ENCODE assay signal across 7 cellular contexts in the genomic region with DNA sequence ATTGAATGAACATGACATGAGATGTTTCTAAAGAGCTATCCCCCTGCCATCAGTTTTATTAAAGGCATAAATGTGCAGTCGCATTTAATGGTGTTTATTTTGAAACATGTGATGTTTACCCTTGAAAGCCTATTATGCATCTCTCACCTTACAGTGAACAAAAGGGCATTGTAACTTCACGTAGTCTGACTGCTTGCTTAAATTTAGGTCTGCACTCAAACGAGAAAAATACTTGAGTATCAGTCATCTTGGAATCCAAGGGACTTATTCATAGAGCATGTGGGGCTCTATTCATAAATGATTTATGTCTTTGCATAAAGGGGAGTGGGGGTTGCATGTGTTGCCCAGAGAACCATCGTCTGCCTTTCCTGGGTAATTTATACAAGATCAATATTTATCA.
"Had no signal": no experiment of that assay in that cellular context is flagged by ENCODE, and none has a peak within 500 bp of the region (broad histone marks: within the 10 kb centered on the region; RNA-seq: fewer than 3 reads in every experiment).

No MANE protein-coding gene starts in this region.

- H3K9me3 ChIP-seq: gastrocnemius medialis, ovary had no signal

- H3K27ac ChIP-seq: gastrocnemius medialis, ovary had no signal

- ATAC-seq: activated CD8-positive, alpha-beta T cell treated with anti-CD3 and anti-CD28 coated beads for 36 hours; gastrocnemius medialis had no signal

- DNase-seq: activated CD8-positive, alpha-beta T cell treated with anti-CD3 and anti-CD28 coated beads for 36 hours; activated naive CD4-positive, alpha-beta T cell treated with Interleukin-2 at 50 U/mL for 16 hours; gastrocnemius medialis; ovary; stimulated activated CD4-positive, alpha-beta T cell treated with anti-CD3 and anti-CD28 coated beads, Interleukin-2, amount 100 ng/mL, for 48 hours; stimulated activated naive CD4-positive, alpha-beta T cell treated with Interleukin-2 at 50 U/mL for 16 hours; trophoblast cell had no signal

- H3K4me1 ChIP-seq: gastrocnemius medialis had no signal

- H3K27me3 ChIP-seq: gastrocnemius medialis, ovary had no signal

- H3K4me3 ChIP-seq: gastrocnemius medialis, ovary had no signal

- H3K36me3 ChIP-seq: gastrocnemius medialis, ovary had no signal
